Comparison of ENCODE assay signal across 16 cellular contexts in the genomic region with DNA sequence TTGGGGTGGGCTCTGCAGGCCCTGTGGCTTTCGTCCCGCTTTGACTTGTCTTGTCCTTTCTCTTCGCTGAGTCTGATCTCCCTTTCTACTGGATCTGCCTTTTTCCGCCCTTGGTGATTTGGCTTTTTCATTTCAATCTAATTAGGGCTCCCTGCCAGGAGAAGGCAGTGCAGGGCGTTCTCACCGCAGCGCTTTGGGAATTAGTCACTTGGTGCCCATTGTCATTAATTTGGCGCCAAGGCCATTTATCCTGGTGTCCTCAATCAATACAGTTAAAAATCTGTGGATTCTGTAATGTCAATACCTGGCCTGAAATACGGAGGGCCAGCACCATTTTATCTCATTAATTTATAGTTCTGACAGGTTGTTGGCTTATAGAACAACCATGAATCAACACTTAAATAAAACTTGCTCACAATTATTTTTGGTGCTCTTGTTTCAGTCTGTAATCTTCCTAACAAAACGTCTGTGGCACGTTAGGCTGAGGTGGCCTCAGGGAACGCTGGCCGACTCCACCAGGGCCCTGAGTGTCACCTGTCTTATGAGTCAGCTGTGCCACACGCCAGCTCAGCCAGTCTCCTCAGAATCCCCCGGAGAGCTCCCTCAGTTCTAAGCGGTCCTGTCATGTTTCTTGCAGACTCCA.
DNase-seq lines count a peak whose midpoint lies in the region; ATAC-seq and TF ChIP-seq lines count a peak whose summit lies in the region.
"Had no signal": no experiment of that assay in that cellular context is flagged by ENCODE, and none has a peak within 500 bp of the region (broad histone marks: within the 10 kb centered on the region; RNA-seq: fewer than 3 reads in every experiment).

No MANE protein-coding gene starts in this region.

- H2BK5ac ChIP-seq in neuronal stem cell (ENCODE audit: low read length), result no peak overlapping the region

- H2AFZ ChIP-seq in neuronal stem cell (ENCODE audit: low read length), result no peak overlapping the region

- H3K27me3 ChIP-seq in Panc1 (ENCODE audit: control insufficient read depth, insufficient read depth, low read length) (no peaks in the 10 kb centered on the region), neuronal stem cell (ENCODE audit: control insufficient read depth in 3 of 3, insufficient read depth in 3 of 3, low read depth in 1 of 3, low read length in 3 of 3) (peaks cover 0 to 25% (median 0%) of the 10 kb centered on the region in 3 experiments)
- H3K27me3 ChIP-seq: ascending aorta had no signal

- no peak overlapping the region for H3K9ac ChIP-seq in neuronal stem cell (ENCODE audit: low read depth, low read length, poor library complexity)

- no peak overlapping the region for H3K27ac Mint-ChIP-seq in activated T-cell treated with anti-CD3 and anti-CD28 coated beads, Interleukin-2, amount 50 U/mL, for 72 hours
- H3K27ac Mint-ChIP-seq in HFFc6, result no peak overlapping the region
- H3K27ac Mint-ChIP-seq: activated CD4-positive, alpha-beta T cell treated with anti-CD3 and anti-CD28 coated beads, Interleukin-2, amount 10 ng/mL, durations not matched to agents 7 days and 5 days; activated T-helper 1 cell treated with anti-CD3 and anti-CD28 coated beads, Interleukin-12 subunit alpha, Interleukin-12 subunit beta, Interleukin-2, Interleukin-4 antibody, amounts not matched to agents 30 ng/mL and 10 ng/mL and 1 ng/mL, durations not matched to agents 14 hours and 24 hours and 36 hours; CD8-positive, alpha-beta T cell; T-helper 1 cell treated with Interleukin-12 subunit alpha and Interleukin-12 subunit beta and Interleukin-4 antibody, amounts not matched to agents 30 μg/mL and 1 μg/mL, for 36 hours had no signal

- H3K9me3 Mint-ChIP-seq in activated T-cell treated with anti-CD3 and anti-CD28 coated beads, Interleukin-2, amount 50 U/mL, for 72 hours, result no peaks in the 10 kb centered on the region
- H3K9me3 Mint-ChIP-seq in HFFc6, result no peaks in the 10 kb centered on the region
- H3K9me3 Mint-ChIP-seq: activated CD4-positive, alpha-beta T cell treated with anti-CD3 and anti-CD28 coated beads, Interleukin-2, amount 10 ng/mL, durations not matched to agents 7 days and 5 days; activated T-helper 1 cell treated with anti-CD3 and anti-CD28 coated beads, Interleukin-12 subunit alpha, Interleukin-12 subunit beta, Interleukin-2, Interleukin-4 antibody, amounts not matched to agents 30 ng/mL and 10 ng/mL and 1 ng/mL, durations not matched to agents 14 hours and 24 hours and 36 hours; CD8-positive, alpha-beta T cell; T-helper 1 cell treated with Interleukin-12 subunit alpha and Interleukin-12 subunit beta and Interleukin-4 antibody, amounts not matched to agents 30 μg/mL and 1 μg/mL, for 36 hours had no signal

- H3K9me3 ChIP-seq in Panc1 (ENCODE audit: control insufficient read depth, insufficient read depth, low read depth, low read length), result no peaks in the 10 kb centered on the region
- no peaks in the 10 kb centered on the region for H3K9me3 ChIP-seq in neuronal stem cell (replicated peaks in 1 of 2; ENCODE audit: control insufficient read depth in 2 of 2, insufficient read depth in 1 of 2, low read depth in 1 of 2, low read length in 2 of 2)
- H3K9me3 ChIP-seq: ascending aorta had no signal

- H3K4me2 ChIP-seq in neuronal stem cell (ENCODE audit: insufficient read depth, low read length, poor library complexity, severe bottlenecking), result no peak overlapping the region

- TF ChIP-seq CTCF in Panc1 (IDR thresholded peaks at IDR 0.05) (no peak), HFFc6 (IDR thresholded peaks at IDR 0.05) (no peak)

- no peak overlapping the region for H3K23ac ChIP-seq in neuronal stem cell (ENCODE audit: low read depth, low read length, poor library complexity)

- peaks cover 39% of the 10 kb centered on the region for H3K4me1 ChIP-seq in Panc1 (ENCODE audit: control insufficient read depth, insufficient read depth, low read length)
- peaks cover 2 to 11% of the 10 kb centered on the region in 2 donors for H3K4me1 ChIP-seq in neuronal stem cell (ENCODE audit: control insufficient read depth in 2 of 2, insufficient read depth in 1 of 2, low read depth in 1 of 2, low read length in 2 of 2)
- H3K4me1 ChIP-seq: ascending aorta had no signal

- intact Hi-C loops in Panc1 (cut with micrococcal nuclease; ENCODE audit: unreplicated experiment), result no loop called here

- H3K36me3 ChIP-seq in Panc1 (ENCODE audit: control insufficient read depth, insufficient read depth, low read length), result no peaks in the 10 kb centered on the region
- H3K36me3 ChIP-seq in neuronal stem cell (replicated peaks in 1 of 2; ENCODE audit: control insufficient read depth in 2 of 2, insufficient read depth in 2 of 2, low read length in 2 of 2), result no peaks in the 10 kb centered on the region

- no peak overlapping the region for H4K8ac ChIP-seq in neuronal stem cell (ENCODE audit: low read depth, low read length)

- no peak overlapping the region for H4K91ac ChIP-seq in neuronal stem cell (ENCODE audit: low read depth, low read length, poor library complexity)

- no peak overlapping the region for H2BK15ac ChIP-seq in neuronal stem cell (ENCODE audit: low read length)

- H2BK12ac ChIP-seq in neuronal stem cell (ENCODE audit: low read length), result no peak overlapping the region

- WGBS in neuronal stem cell (ENCODE audit: extremely low coverage in 2 of 2, insufficient read length in 2 of 2, insufficient replicate concordance in 1 of 2), 2 donors, result no CpG with 5 or more reads among the region's 16 CpGs

- no peaks in the 10 kb centered on the region for H3K79me1 ChIP-seq in neuronal stem cell (ENCODE audit: low read depth, low read length)

- no peak overlapping the region for H2AK5ac ChIP-seq in neuronal stem cell (ENCODE audit: low read depth, low read length)

- H3K36me3 Mint-ChIP-seq in activated T-cell treated with anti-CD3 and anti-CD28 coated beads, Interleukin-2, amount 50 U/mL, for 72 hours (ENCODE audit: insufficient read depth in 2 of 2), result no peaks in the 10 kb centered on the region
- H3K36me3 Mint-ChIP-seq in HFFc6 (ENCODE audit: low read depth), result peaks cover 13% of the 10 kb centered on the region

- H3K27me3 Mint-ChIP-seq in activated T-cell treated with anti-CD3 and anti-CD28 coated beads, Interleukin-2, amount 50 U/mL, for 72 hours (ENCODE audit: low read depth), result no peaks in the 10 kb centered on the region
- H3K27me3 Mint-ChIP-seq in HFFc6 (ENCODE audit: insufficient read depth), result no peaks in the 10 kb centered on the region
- H3K27me3 Mint-ChIP-seq: activated CD4-positive, alpha-beta T cell treated with anti-CD3 and anti-CD28 coated beads, Interleukin-2, amount 10 ng/mL, durations not matched to agents 7 days and 5 days had no signal

- peak; percentile 80 for ATAC-seq in Panc1
- ATAC-seq in activated T-cell treated with anti-CD3 and anti-CD28 coated beads, Interleukin-2, amount 50 U/mL, for 72 hours (replicated peaks in 1 of 2), result no peak
- ATAC-seq: CD8-positive, alpha-beta T cell had no signal

- H3K18ac ChIP-seq in neuronal stem cell (ENCODE audit: low read length), result peak overlapping the region; percentile 18

- no peak overlapping the region for H3K14ac ChIP-seq in neuronal stem cell (ENCODE audit: low read length)

- peak overlapping the region; percentile 88 for H3K27ac ChIP-seq in Panc1 (ENCODE audit: low read length)
- no peak overlapping the region for H3K27ac ChIP-seq in neuronal stem cell (replicated peaks; ENCODE audit: low read length)
- H3K27ac ChIP-seq: ascending aorta had no signal

- H3K4ac ChIP-seq in neuronal stem cell (ENCODE audit: low read length), result no peak overlapping the region

- no peak overlapping the region for H3K4me3 Mint-ChIP-seq in activated T-cell treated with anti-CD3 and anti-CD28 coated beads, Interleukin-2, amount 50 U/mL, for 72 hours
- no peak overlapping the region for H3K4me3 Mint-ChIP-seq in HFFc6
- H3K4me3 Mint-ChIP-seq: activated CD4-positive, alpha-beta T cell treated with anti-CD3 and anti-CD28 coated beads, Interleukin-2, amount 10 ng/mL, durations not matched to agents 7 days and 5 days; activated T-helper 1 cell treated with anti-CD3 and anti-CD28 coated beads, Interleukin-12 subunit alpha, Interleukin-12 subunit beta, Interleukin-2, Interleukin-4 antibody, amounts not matched to agents 30 ng/mL and 10 ng/mL and 1 ng/mL, durations not matched to agents 14 hours and 24 hours and 36 hours; CD8-positive, alpha-beta T cell; T-helper 1 cell treated with Interleukin-12 subunit alpha and Interleukin-12 subunit beta and Interleukin-4 antibody, amounts not matched to agents 30 μg/mL and 1 μg/mL, for 36 hours had no signal

- no TSS peak for BruUV-seq in Panc1 (replicated peaks; lab: Mats Ljungman, UMichigan)

- no peak overlapping the region for H2BK120ac ChIP-seq in neuronal stem cell (ENCODE audit: low read depth, low read length)

- POLR2A ChIA-PET in Panc1 (lab: Charles Lee), result no interaction called here

- no peak overlapping the region for H3K4me3 ChIP-seq in Panc1 (ENCODE audit: low read depth in 2 of 2, low read length in 2 of 2)
- no peak overlapping the region for H3K4me3 ChIP-seq in neuronal stem cell (ENCODE audit: low read length in 2 of 2)
- H3K4me3 ChIP-seq: ascending aorta had no signal

- in situ Hi-C loops in Panc1 (cut with HindIII; ENCODE audit: low pct_unique_long_range_greater_than_20kb, low sequenced_read_pairs), result no loop called here

- DNase-seq in ELF-1 (ENCODE audit: low read depth, low spot score) (peak; percentile 79), NCI-H1436 treated with DMSO at 0.1 percent for 48 hours (lab: John Stamatoyannopoulos, UW) (peak; percentile 74), Panc1 (ENCODE audit: low read depth, low spot score) (no peak), neuronal stem cell (ENCODE audit: low spot score) (no peak), HFFc6 (no peak), KG1 (lab: John Stamatoyannopoulos, UW) (no peak)
- no peak for DNase-seq in stimulated activated CD8-positive, alpha-beta memory T cell treated with anti-CD3 and anti-CD28 coated beads, Interleukin-4, amount 100 ng/mL, for 48 hours
- no peak for DNase-seq in activated T-cell treated with anti-CD3 and anti-CD28 coated beads, Interleukin-2, amount 50 U/mL, for 72 hours
- DNase-seq: activated CD4-positive, alpha-beta T cell treated with anti-CD3 and anti-CD28 coated beads, Interleukin-2, amount 10 ng/mL, durations not matched to agents 7 days and 5 days; CD8-positive, alpha-beta T cell; kidney glomerular epithelial cell; NCI-H1048; OCI-M1 had no signal

- H3K4me1 Mint-ChIP-seq in activated T-cell treated with anti-CD3 and anti-CD28 coated beads, Interleukin-2, amount 50 U/mL, for 72 hours (ENCODE audit: low read depth), result peaks cover 10% of the 10 kb centered on the region
- peaks cover 21% of the 10 kb centered on the region for H3K4me1 Mint-ChIP-seq in HFFc6 (ENCODE audit: low read depth)

- CTCF ChIA-PET in Panc1 (lab: Charles Lee), result no interaction called here

Comparison
In these comparisons a context has a peak if more than half of its experiments do, and no peak if none do; other contexts are left out.
1. DNase-seq: peak in ELF-1 (single experiment) and NCI-H1436 treated with DMSO at 0.1 percent for 48 hours (single experiment); none in Panc1 (single experiment), neuronal stem cell (single experiment), stimulated activated CD8-positive, alpha-beta memory T cell treated with anti-CD3 and anti-CD28 coated beads, Interleukin-4, amount 100 ng/mL, for 48 hours (single experiment), activated T-cell treated with anti-CD3 and anti-CD28 coated beads, Interleukin-2, amount 50 U/mL, for 72 hours (0 of 2), HFFc6 (single experiment) and KG1 (single experiment).